Comparison of ENCODE assay signal across 2 cellular contexts in genomic region chr1:3544050-3544977, GRCh38.
TF ChIP-seq lines count a peak whose summit lies in the region.

No MANE protein-coding gene starts in this region.

TF ChIP-seq in IMR-90, 13 proteins besides CTCF, POLR2A, EP300 and RAD21:
- TF ChIP-seq NFE2L2 (IDR thresholded peaks at IDR 0.05; ENCODE audit: low read depth, low read length), result no peak
- TF ChIP-seq MAFK (IDR thresholded peaks at IDR 0.05; ENCODE audit: low read depth, low read length), result no peak
- TF ChIP-seq USF2 (IDR thresholded peaks at IDR 0.05; ENCODE audit: low read depth, low read length), result no peak
- no peak for TF ChIP-seq SMC3 (IDR thresholded peaks at IDR 0.05; ENCODE audit: low read depth, low read length)
- no peak for TF ChIP-seq CEBPB (IDR thresholded peaks at IDR 0.05; ENCODE audit: low read depth, low read length)
- no peak for TF ChIP-seq FOS (IDR thresholded peaks at IDR 0.05; ENCODE audit: low read depth, low read length)
- no peak for TF ChIP-seq CHD1 (IDR thresholded peaks at IDR 0.05; ENCODE audit: low read depth, low read length)
- no peak for TF ChIP-seq MAZ (IDR thresholded peaks at IDR 0.05; ENCODE audit: borderline replicate concordance, low read depth, low read length)
- TF ChIP-seq ELK1 (IDR thresholded peaks at IDR 0.05; ENCODE audit: borderline replicate concordance, low read depth, low read length), result no peak
- TF ChIP-seq MXI1 (IDR thresholded peaks at IDR 0.05; ENCODE audit: borderline replicate concordance, low read depth, low read length), result no peak
- TF ChIP-seq RFX5 (IDR thresholded peaks at IDR 0.05; ENCODE audit: low read depth, low read length), result no peak
- no peak for TF ChIP-seq BHLHE40 (IDR thresholded peaks at IDR 0.05; ENCODE audit: low read depth, low read length)

TF ChIP-seq in H1, 55 proteins besides CTCF, POLR2A, EP300 and RAD21:
- TF ChIP-seq GABPA (IDR thresholded peaks at IDR 0.05; ENCODE audit: borderline replicate concordance, insufficient read depth, low read length), result peak; percentile 10; the same call in 1 of the 2 replicates
- no peak for TF ChIP-seq TAF1 (IDR thresholded peaks at IDR 0.05; ENCODE audit: low read depth, low read length)
